ENCODE assay signal across 1 cellular context in the genomic region with DNA sequence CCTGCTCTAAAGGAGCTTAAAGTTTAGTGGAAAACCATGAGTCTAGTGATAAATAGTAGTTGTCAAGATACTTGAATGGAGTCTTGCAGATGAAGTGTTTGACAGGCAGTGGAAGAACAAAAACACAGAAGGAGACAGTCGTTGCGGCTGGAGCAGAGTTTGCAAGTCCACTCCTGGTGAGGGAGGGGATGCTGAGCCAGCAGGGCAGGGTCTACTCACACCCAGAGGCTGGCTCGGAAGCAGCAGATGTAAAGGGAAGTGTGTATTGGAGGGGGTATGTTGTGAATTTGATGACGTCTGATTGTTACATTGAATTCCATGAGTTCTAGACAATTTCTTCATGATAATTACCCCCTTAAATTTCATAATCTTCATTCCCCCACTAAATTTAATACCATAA.
TF ChIP-seq lines count a peak whose summit lies in the region.

No MANE protein-coding gene starts in this region.

TF ChIP-seq in WTC11, 78 proteins besides CTCF, POLR2A, EP300 and RAD21 (continued from another document):
- TF ChIP-seq, protein P1, sequence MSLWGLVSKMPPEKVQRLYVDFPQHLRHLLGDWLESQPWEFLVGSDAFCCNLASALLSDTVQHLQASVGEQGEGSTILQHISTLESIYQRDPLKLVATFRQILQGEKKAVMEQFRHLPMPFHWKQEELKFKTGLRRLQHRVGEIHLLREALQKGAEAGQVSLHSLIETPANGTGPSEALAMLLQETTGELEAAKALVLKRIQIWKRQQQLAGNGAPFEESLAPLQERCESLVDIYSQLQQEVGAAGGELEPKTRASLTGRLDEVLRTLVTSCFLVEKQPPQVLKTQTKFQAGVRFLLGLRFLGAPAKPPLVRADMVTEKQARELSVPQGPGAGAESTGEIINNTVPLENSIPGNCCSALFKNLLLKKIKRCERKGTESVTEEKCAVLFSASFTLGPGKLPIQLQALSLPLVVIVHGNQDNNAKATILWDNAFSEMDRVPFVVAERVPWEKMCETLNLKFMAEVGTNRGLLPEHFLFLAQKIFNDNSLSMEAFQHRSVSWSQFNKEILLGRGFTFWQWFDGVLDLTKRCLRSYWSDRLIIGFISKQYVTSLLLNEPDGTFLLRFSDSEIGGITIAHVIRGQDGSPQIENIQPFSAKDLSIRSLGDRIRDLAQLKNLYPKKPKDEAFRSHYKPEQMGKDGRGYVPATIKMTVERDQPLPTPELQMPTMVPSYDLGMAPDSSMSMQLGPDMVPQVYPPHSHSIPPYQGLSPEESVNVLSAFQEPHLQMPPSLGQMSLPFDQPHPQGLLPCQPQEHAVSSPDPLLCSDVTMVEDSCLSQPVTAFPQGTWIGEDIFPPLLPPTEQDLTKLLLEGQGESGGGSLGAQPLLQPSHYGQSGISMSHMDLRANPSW (CRISPR knock-in tag; conservative IDR thresholded peaks at IDR 0.05; ENCODE audit: low read depth): no peak
- TF ChIP-seq, protein P2, sequence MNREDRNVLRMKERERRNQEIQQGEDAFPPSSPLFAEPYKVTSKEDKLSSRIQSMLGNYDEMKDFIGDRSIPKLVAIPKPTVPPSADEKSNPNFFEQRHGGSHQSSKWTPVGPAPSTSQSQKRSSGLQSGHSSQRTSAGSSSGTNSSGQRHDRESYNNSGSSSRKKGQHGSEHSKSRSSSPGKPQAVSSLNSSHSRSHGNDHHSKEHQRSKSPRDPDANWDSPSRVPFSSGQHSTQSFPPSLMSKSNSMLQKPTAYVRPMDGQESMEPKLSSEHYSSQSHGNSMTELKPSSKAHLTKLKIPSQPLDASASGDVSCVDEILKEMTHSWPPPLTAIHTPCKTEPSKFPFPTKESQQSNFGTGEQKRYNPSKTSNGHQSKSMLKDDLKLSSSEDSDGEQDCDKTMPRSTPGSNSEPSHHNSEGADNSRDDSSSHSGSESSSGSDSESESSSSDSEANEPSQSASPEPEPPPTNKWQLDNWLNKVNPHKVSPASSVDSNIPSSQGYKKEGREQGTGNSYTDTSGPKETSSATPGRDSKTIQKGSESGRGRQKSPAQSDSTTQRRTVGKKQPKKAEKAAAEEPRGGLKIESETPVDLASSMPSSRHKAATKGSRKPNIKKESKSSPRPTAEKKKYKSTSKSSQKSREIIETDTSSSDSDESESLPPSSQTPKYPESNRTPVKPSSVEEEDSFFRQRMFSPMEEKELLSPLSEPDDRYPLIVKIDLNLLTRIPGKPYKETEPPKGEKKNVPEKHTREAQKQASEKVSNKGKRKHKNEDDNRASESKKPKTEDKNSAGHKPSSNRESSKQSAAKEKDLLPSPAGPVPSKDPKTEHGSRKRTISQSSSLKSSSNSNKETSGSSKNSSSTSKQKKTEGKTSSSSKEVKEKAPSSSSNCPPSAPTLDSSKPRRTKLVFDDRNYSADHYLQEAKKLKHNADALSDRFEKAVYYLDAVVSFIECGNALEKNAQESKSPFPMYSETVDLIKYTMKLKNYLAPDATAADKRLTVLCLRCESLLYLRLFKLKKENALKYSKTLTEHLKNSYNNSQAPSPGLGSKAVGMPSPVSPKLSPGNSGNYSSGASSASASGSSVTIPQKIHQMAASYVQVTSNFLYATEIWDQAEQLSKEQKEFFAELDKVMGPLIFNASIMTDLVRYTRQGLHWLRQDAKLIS (CRISPR knock-in tag; IDR thresholded peaks at IDR 0.05; ENCODE audit: borderline replicate concordance): no peak
- TF ChIP-seq CREB1 (CRISPR knock-in tag; IDR thresholded peaks at IDR 0.05) (no peak), ZNF317 (CRISPR knock-in tag; IDR thresholded peaks at IDR 0.05; ENCODE audit: borderline replicate concordance, low read depth) (no peak), SOX15 (CRISPR knock-in tag; IDR thresholded peaks at IDR 0.05) (no peak), OVOL2 (CRISPR knock-in tag; IDR thresholded peaks at IDR 0.05; ENCODE audit: borderline replicate concordance) (no peak), CREM (CRISPR knock-in tag; IDR thresholded peaks at IDR 0.05) (no peak), SP1 (CRISPR knock-in tag; conservative IDR thresholded peaks at IDR 0.05) (no peak)
- TF ChIP-seq, protein P3, sequence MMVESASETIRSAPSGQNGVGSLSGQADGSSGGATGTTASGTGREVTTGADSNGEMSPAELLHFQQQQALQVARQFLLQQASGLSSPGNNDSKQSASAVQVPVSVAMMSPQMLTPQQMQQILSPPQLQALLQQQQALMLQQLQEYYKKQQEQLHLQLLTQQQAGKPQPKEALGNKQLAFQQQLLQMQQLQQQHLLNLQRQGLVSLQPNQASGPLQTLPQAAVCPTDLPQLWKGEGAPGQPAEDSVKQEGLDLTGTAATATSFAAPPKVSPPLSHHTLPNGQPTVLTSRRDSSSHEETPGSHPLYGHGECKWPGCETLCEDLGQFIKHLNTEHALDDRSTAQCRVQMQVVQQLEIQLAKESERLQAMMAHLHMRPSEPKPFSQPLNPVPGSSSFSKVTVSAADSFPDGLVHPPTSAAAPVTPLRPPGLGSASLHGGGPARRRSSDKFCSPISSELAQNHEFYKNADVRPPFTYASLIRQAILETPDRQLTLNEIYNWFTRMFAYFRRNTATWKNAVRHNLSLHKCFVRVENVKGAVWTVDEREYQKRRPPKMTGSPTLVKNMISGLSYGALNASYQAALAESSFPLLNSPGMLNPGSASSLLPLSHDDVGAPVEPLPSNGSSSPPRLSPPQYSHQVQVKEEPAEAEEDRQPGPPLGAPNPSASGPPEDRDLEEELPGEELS (CRISPR knock-in tag; IDR thresholded peaks at IDR 0.05): no peak
